Comparison of ENCODE assay signal across 8 cellular contexts in genomic region chr2:84938194-84938879, GRCh38. TPM values are rescaled to one million over a fixed set of nuclear protein-coding genes. Genes with fewer than 3 reads are reported as not detected.
A peak's percentile ranks its signal among the peaks of the same experiment; 100 is the strongest.
DNase-seq lines count a peak whose midpoint lies in the region; ATAC-seq, FAIRE-seq and TF ChIP-seq lines count a peak whose summit lies in the region.

No MANE protein-coding gene starts in this region.

- H3K4me2 ChIP-seq in HCT116 (ENCODE audit: low read length) (peak overlapping the region; percentile 55), OCI-LY3 (ENCODE audit: low read length) (peak overlapping the region; percentile 98), K562 (ENCODE audit: insufficient read depth, low read length) (no peak overlapping the region)

- no peak for TF ChIP-seq CTCF in HCT116 (IDR thresholded peaks at IDR 0.05 in 2 of 3, conservative IDR thresholded peaks at IDR 0.05 in 1 of 3; ENCODE audit: borderline replicate concordance in 1 of 3, insufficient read depth in 1 of 3, low read depth in 2 of 3, low read length in 2 of 3)
- TF ChIP-seq CTCF in OCI-LY3 (IDR thresholded peaks at IDR 0.05; ENCODE audit: low read depth, low read length), result no peak
- TF ChIP-seq CTCF in K562 (IDR thresholded peaks at IDR 0.05 in 2 of 3, conservative IDR thresholded peaks at IDR 0.05 in 1 of 3; ENCODE audit: insufficient read depth in 2 of 3, low read depth in 1 of 3, low read length in 3 of 3), result no peak
- TF ChIP-seq CTCF in ascending aorta (IDR thresholded peaks at IDR 0.05), result no peak

- H2AFZ ChIP-seq in HCT116 (ENCODE audit: low read depth, low read length, poor library complexity, severe bottlenecking) (no peak overlapping the region), OCI-LY3 (ENCODE audit: low read depth, low read length) (no peak overlapping the region), K562 (ENCODE audit: low read depth, low read length) (no peak overlapping the region)

- H3K9ac ChIP-seq in HCT116 (ENCODE audit: low read length) (peak overlapping the region; percentile 18), OCI-LY3 (ENCODE audit: low read length) (peak overlapping the region; percentile 98), K562 (ENCODE audit: insufficient read depth in 1 of 2, low read depth in 2 of 2, low read length in 2 of 2) (no peak overlapping the region)

- ATAC-seq in HCT116 (peak; percentile 69), K562 (no peak)

- no peaks in the 10 kb centered on the region for H3K9me1 ChIP-seq in K562 (ENCODE audit: control insufficient read depth, insufficient read depth, low read length)

- H3K9me2 ChIP-seq in HCT116 (ENCODE audit: insufficient read depth), result no peaks in the 10 kb centered on the region

- H3K4me3 ChIP-seq in HCT116 (replicated peaks in 1 of 2; ENCODE audit: low read depth in 1 of 2, low read length in 2 of 2) (peak overlapping the region in 1 of 2 experiments; percentile 16; a peak in 1 of 4 replicates), OCI-LY3 (ENCODE audit: low read length) (peak overlapping the region; percentile 74), K562 (no peak overlapping the region), ascending aorta (no peak overlapping the region)

- no peak for TF ChIP-seq EP300 in K562 (IDR thresholded peaks at IDR 0.05; ENCODE audit: low read length)

- TF ChIP-seq POLR2A in HCT116 (IDR thresholded peaks at IDR 0.05; ENCODE audit: borderline replicate concordance, extremely low read depth, insufficient read depth, insufficient read length) (no peak), K562 (conservative IDR thresholded peaks at IDR 0.05) (no peak)

- POLR2A ChIA-PET in HCT116 (lab: Charles Lee) (interaction anchor here (0.7 to 4.8 kb wide), 3 partner anchors 8 to 164 kb away, joined by 3 to 25 read pairs (median 3); no protein-coding TSS in a partner anchor), K562 (lab: Yijun Ruan, JAX) (interaction anchor here (0.6 to 1.3 kb wide), 4 partner anchors 8 to 34 kb away, joined by 3 to 4 read pairs (median 3); no protein-coding TSS in a partner anchor)

- BruUV-seq in HCT116 (replicated peaks; lab: Mats Ljungman, UMichigan), result no TSS peak
- BruUV-seq in K562 (replicated peaks; lab: Mats Ljungman, UMichigan), result no TSS peak

- FAIRE-seq in K562 (lab: Jason Lieb, UNC), result no peak

- in situ Hi-C loops in K562 (cut with MboI), result no loop called here

- H3K4me1 ChIP-seq in HCT116 (ENCODE audit: control insufficient read depth in 1 of 2, insufficient read depth in 2 of 2, low read length in 2 of 2) (peaks cover 12 to 76% of the 10 kb centered on the region in 2 experiments), OCI-LY3 (ENCODE audit: low read length) (peaks cover 55% of the 10 kb centered on the region), K562 (replicated peaks in 1 of 2; ENCODE audit: control insufficient read depth in 2 of 2, insufficient read depth in 2 of 2, low read length in 2 of 2) (peaks cover 0 to 9% of the 10 kb centered on the region in 2 experiments; a peak in 4 of 5 replicates), ascending aorta (no peaks in the 10 kb centered on the region)

- no peaks in the 10 kb centered on the region for H3K27me3 ChIP-seq in HCT116 (ENCODE audit: insufficient read depth, low read length)
- no peaks in the 10 kb centered on the region for H3K27me3 ChIP-seq in OCI-LY3 (ENCODE audit: low read depth, low read length)
- no peaks in the 10 kb centered on the region for H3K27me3 ChIP-seq in K562 (ENCODE audit: control insufficient read depth in 2 of 2, insufficient read depth in 2 of 2, low read length in 2 of 2)
- no peaks in the 10 kb centered on the region for H3K27me3 ChIP-seq in ascending aorta

- intact Hi-C loops in HCT116 (cut with micrococcal nuclease) (no loop called here), K562 (cut with micrococcal nuclease) (no loop called here), ascending aorta (cut with DNase I) (no loop called here)

- CTCF ChIA-PET in HCT116 (lab: Charles Lee) (interaction anchor here (5.0 kb wide), 1 partner anchor 12 kb away, joined by 39 read pairs; no protein-coding TSS in a partner anchor), K562 (lab: Yijun Ruan, JAX; ENCODE audit: low intra/inter-chr PET ratio) (no interaction called here)

- H3K9me3 ChIP-seq in HCT116 (ENCODE audit: control insufficient read depth in 1 of 2, insufficient read depth in 1 of 2, low read depth in 1 of 2, low read length in 2 of 2) (no peaks in the 10 kb centered on the region), OCI-LY3 (ENCODE audit: insufficient read depth, low read length) (no peaks in the 10 kb centered on the region), K562 (replicated peaks; ENCODE audit: control insufficient read depth, insufficient read depth, low read depth, low read length) (no peaks in the 10 kb centered on the region), ascending aorta (no peaks in the 10 kb centered on the region)

- H3K36me3 ChIP-seq in HCT116 (ENCODE audit: control insufficient read depth in 1 of 2, insufficient read depth in 2 of 2, low read length in 2 of 2), result no peaks in the 10 kb centered on the region
- peaks cover 5% of the 10 kb centered on the region for H3K36me3 ChIP-seq in OCI-LY3 (replicated peaks; ENCODE audit: low read depth, low read length)
- H3K36me3 ChIP-seq in K562 (ENCODE audit: control insufficient read depth, insufficient read depth, low read length), result no peaks in the 10 kb centered on the region
- H3K36me3 ChIP-seq in ascending aorta, result no peaks in the 10 kb centered on the region

- H3K27ac ChIP-seq in HCT116 (ENCODE audit: low read depth, low read length), result peak overlapping the region; percentile 5; the same call in 1 of the 2 replicates
- peak overlapping the region; percentile 99 for H3K27ac ChIP-seq in OCI-LY3 (ENCODE audit: low read length)
- no peak overlapping the region for H3K27ac ChIP-seq in K562 (ENCODE audit: extremely low read depth, low read depth, low read length)
- no peak overlapping the region for H3K27ac ChIP-seq in ascending aorta

- H3K79me2 ChIP-seq in HCT116 (ENCODE audit: insufficient read depth, low read length) (no peaks in the 10 kb centered on the region), OCI-LY3 (ENCODE audit: low read length) (peaks cover 5% of the 10 kb centered on the region; the same call in 1 of the 2 replicates), K562 (ENCODE audit: control insufficient read depth, insufficient read depth, low read length) (no peaks in the 10 kb centered on the region)

- no peak for TF ChIP-seq RAD21 in HCT116 (IDR thresholded peaks at IDR 0.05; ENCODE audit: low read depth)
- no peak for TF ChIP-seq RAD21 in K562 (CRISPR knock-in tag; conservative IDR thresholded peaks at IDR 0.05 in 1 of 2, IDR thresholded peaks at IDR 0.05 in 1 of 2)

- DNase-seq in EL (peak; percentile 49), HCT116 (ENCODE audit: low read depth, low spot score) (peak; percentile 45), K562 (ENCODE audit: extremely low read depth in 1 of 4, low spot score in 3 of 4) (no peak), HT-29 (ENCODE audit: low spot score) (no peak), ascending aorta (ENCODE audit: low spot score in 2 of 2) (no peak), globus pallidus (ENCODE audit: low spot score) (no peak), mucosa of gallbladder (ENCODE audit: low spot score) (no peak)

- RAD21 ChIA-PET in HCT116 (lab: Charles Lee; ENCODE audit: low non-redundant PET in 1 of 2, low total read pairs in 2 of 2, uncharacterized antibody in 2 of 2, unreplicated experiment in 2 of 2), result no interaction called here

- H4K20me1 ChIP-seq in HCT116 (ENCODE audit: insufficient read depth) (no peaks in the 10 kb centered on the region), OCI-LY3 (ENCODE audit: insufficient read depth, low read length) (no peaks in the 10 kb centered on the region), K562 (replicated peaks; ENCODE audit: control insufficient read depth, insufficient read depth, low read length) (no peaks in the 10 kb centered on the region)

- WGBS in K562 (ENCODE audit: insufficient coverage, low coverage, missing lambda C conversion rate), result 25% methylated on average over 5 of the region's 5 CpGs

RNA-seq across cellular contexts. Expression of gene KCMF1, which starts 32.6 kb away (rescaled TPM):
- total RNA-seq in HCT116 (2021; ENCODE audit: unreplicated experiment) (119 TPM), K562 (2014; rRNA removed) (30.7 and 34.7 TPM in 2 replicates), K562 (2014; rRNA removed; fragmentation: Illumina TruSeq; extraction: Trizol) (61.3 and 73.9 TPM in 2 replicates), K562 (2015; rRNA removed; fragmentation: Illumina TruSeq; extraction: Trizol) (46.5 and 47.0 TPM in 2 replicates), K562 (2021) (68.8 and 69.5 TPM in 2 replicates), ascending aorta (14.4 TPM), mucosa of gallbladder (60.1 TPM)
- 127 and 128 TPM in 2 replicates for polyA plus RNA-seq in HCT116 (2012)
- total RNA-seq in K562 (2011; cell fraction: chromatin; rRNA removed; ENCODE audit: low replicate concordance), result 25.9 and 38.5 TPM in 2 replicates
- total RNA-seq in K562 (2011; cell fraction: nucleolus; rRNA removed), result 8.8 and 10.0 TPM in 2 replicates
- total RNA-seq in K562 (2011; cell fraction: nucleoplasm; rRNA removed), result 17.4 and 18.4 TPM in 2 replicates
- polyA plus RNA-seq in K562 (2011; rRNA removed) (57.7 and 88.2 TPM in 2 replicates), K562 (2014; fragmentation: Illumina TruSeq; extraction: Trizol) (52.0 and 52.8 TPM in 2 replicates), K562 (2014; fragmentation: Nextera tagmentation; extraction: Ambion mirVana) (1 to 10 TPM; 6.8 to 7.5 TPM), K562 (2014; rRNA removed) (36.7 and 43.9 TPM in 2 replicates)
- polyA plus RNA-seq in K562 (2011; cell fraction: cytosol; rRNA removed), result 28.6 and 42.6 TPM in 2 replicates
- polyA plus RNA-seq in K562 (2011; cell fraction: nucleus; rRNA removed), result 23.7 and 33.0 TPM in 2 replicates
- polyA plus RNA-seq in K562 (2012), result 49.1 and 51.2 TPM in 2 replicates
- polyA minus RNA-seq in K562 (2011; rRNA and poly(A)+ RNA removed), result 80.5 and 109 TPM in 2 replicates
- polyA minus RNA-seq in K562 (2011; cell fraction: cytosol; rRNA and poly(A)+ RNA removed), result 18.0 and 41.3 TPM in 2 replicates
- polyA minus RNA-seq in K562 (2011; cell fraction: nucleus; rRNA and poly(A)+ RNA removed), result 8.1 and 14.1 TPM in 2 replicates
- total RNA-seq in HT-29 (2014; rRNA removed; shearing (Covaris generic)), result 39.2 and 47.6 TPM in 2 replicates

RNA-seq across cellular contexts. Expression of gene TMSB10, which starts 32.9 kb away (rescaled TPM):
- total RNA-seq in HCT116 (2021; ENCODE audit: unreplicated experiment), result 2,677 TPM
- 4,398 and 5,903 TPM in 2 replicates for polyA plus RNA-seq in HCT116 (2012)
- total RNA-seq in K562 (2011; cell fraction: chromatin; rRNA removed; ENCODE audit: low replicate concordance), result 30.5 and 48.2 TPM in 2 replicates
- 34.2 and 70.4 TPM in 2 replicates for total RNA-seq in K562 (2011; cell fraction: nucleolus; rRNA removed)
- 75.8 and 139 TPM in 2 replicates for total RNA-seq in K562 (2011; cell fraction: nucleoplasm; rRNA removed)
- total RNA-seq in K562 (2014; rRNA removed), result 1,173 and 2,226 TPM in 2 replicates
- 959 and 1,048 TPM in 2 replicates for total RNA-seq in K562 (2014; rRNA removed; fragmentation: Illumina TruSeq; extraction: Trizol)
- 1,394 and 1,397 TPM in 2 replicates for total RNA-seq in K562 (2015; rRNA removed; fragmentation: Illumina TruSeq; extraction: Trizol)
- 583 and 608 TPM in 2 replicates for total RNA-seq in K562 (2021)
- polyA plus RNA-seq in K562 (2011; rRNA removed), result 266 and 531 TPM in 2 replicates
- 433 and 683 TPM in 2 replicates for polyA plus RNA-seq in K562 (2011; cell fraction: cytosol; rRNA removed)
- polyA plus RNA-seq in K562 (2011; cell fraction: nucleus; rRNA removed), result 284 and 308 TPM in 2 replicates
- polyA plus RNA-seq in K562 (2012), result 1,629 and 1,914 TPM in 2 replicates
- 1,329 TPM in 2 replicates for polyA plus RNA-seq in K562 (2014; fragmentation: Illumina TruSeq; extraction: Trizol)
- polyA plus RNA-seq in K562 (2014; fragmentation: Nextera tagmentation; extraction: Ambion mirVana), result 100 to 1,000 TPM; 382 to 669 TPM
- polyA plus RNA-seq in K562 (2014; rRNA removed), result 1,359 and 1,607 TPM in 2 replicates
- polyA minus RNA-seq in K562 (2011; rRNA and poly(A)+ RNA removed), result 163 and 256 TPM in 2 replicates
- polyA minus RNA-seq in K562 (2011; cell fraction: cytosol; rRNA and poly(A)+ RNA removed), result 121 and 183 TPM in 2 replicates
- 21.8 and 28.5 TPM in 2 replicates for polyA minus RNA-seq in K562 (2011; cell fraction: nucleus; rRNA and poly(A)+ RNA removed)
- 4,823 and 6,107 TPM in 2 replicates for total RNA-seq in HT-29 (2014; rRNA removed; shearing (Covaris generic))
- total RNA-seq in ascending aorta, result 5,452 TPM
- 999 TPM for total RNA-seq in mucosa of gallbladder

RNA-seq across cellular contexts. Expression of gene TRABD2A, which starts 57.5 kb away (rescaled TPM):
- total RNA-seq in HCT116 (2021; ENCODE audit: unreplicated experiment) (4.6 TPM), K562 (2014; rRNA removed) (0.12 and 0.18 TPM in 2 replicates), K562 (2014; rRNA removed; fragmentation: Illumina TruSeq; extraction: Trizol) (0.16 and 0.25 TPM in 2 replicates), K562 (2015; rRNA removed; fragmentation: Illumina TruSeq; extraction: Trizol) (0.36 TPM in 1 of 2 replicates, not detected in the other), K562 (2021) (0.31 and 0.33 TPM in 2 replicates), ascending aorta (1.1 TPM), mucosa of gallbladder (0.52 TPM)
- 3.1 and 4.9 TPM in 2 replicates for polyA plus RNA-seq in HCT116 (2012)
- total RNA-seq in K562 (2011; cell fraction: chromatin; rRNA removed; ENCODE audit: low replicate concordance), result 0.42 TPM in 1 of 2 replicates, not detected in the other
- total RNA-seq in K562 (2011; cell fraction: nucleolus; rRNA removed), result 0.17 and 0.79 TPM in 2 replicates
- 0.44 and 0.53 TPM in 2 replicates for total RNA-seq in K562 (2011; cell fraction: nucleoplasm; rRNA removed)
- polyA plus RNA-seq in K562 (2011; rRNA removed) (0.14 and 0.45 TPM in 2 replicates), K562 (2014; fragmentation: Illumina TruSeq; extraction: Trizol) (0.07 TPM in 1 of 2 replicates, not detected in the other), K562 (2014; fragmentation: Nextera tagmentation; extraction: Ambion mirVana) (under 1 TPM; 0.08 to 0.38 TPM), K562 (2014; rRNA removed) (0.09 TPM in 1 of 2 replicates, not detected in the other)
- polyA plus RNA-seq in K562 (2011; cell fraction: cytosol; rRNA removed), result 0.41 and 0.49 TPM in 2 replicates
- 0.36 TPM in 1 of 2 replicates, not detected in the other for polyA plus RNA-seq in K562 (2011; cell fraction: nucleus; rRNA removed)
- 0.25 and 0.47 TPM in 2 replicates for polyA plus RNA-seq in K562 (2012)
- 0.42 and 0.95 TPM in 2 replicates for polyA minus RNA-seq in K562 (2011; rRNA and poly(A)+ RNA removed)
- 0.48 TPM in 1 of 2 replicates, not detected in the other for polyA minus RNA-seq in K562 (2011; cell fraction: cytosol; rRNA and poly(A)+ RNA removed)
- polyA minus RNA-seq in K562 (2011; cell fraction: nucleus; rRNA and poly(A)+ RNA removed), result 0.11 and 0.54 TPM in 2 replicates
- 2.3 and 3.1 TPM in 2 replicates for total RNA-seq in HT-29 (2014; rRNA removed; shearing (Covaris generic))

Comparison
In these comparisons a context has a peak if more than half of its experiments do, and no peak if none do; other contexts are left out.
1. DNase-seq: peak in EL (single experiment) and HCT116 (single experiment); none in K562 (0 of 4), HT-29 (single experiment), ascending aorta (0 of 2), globus pallidus (single experiment) and mucosa of gallbladder (single experiment).
2. H3K27ac ChIP-seq: peak in HCT116 (single experiment) and OCI-LY3 (single experiment); none in K562 (single experiment) and ascending aorta (0 of 2).
3. H3K9ac ChIP-seq: peak in HCT116 (single experiment) and OCI-LY3 (single experiment); none in K562 (0 of 2).